Comparison of ENCODE assay signal across 7 cellular contexts in the genomic region with DNA sequence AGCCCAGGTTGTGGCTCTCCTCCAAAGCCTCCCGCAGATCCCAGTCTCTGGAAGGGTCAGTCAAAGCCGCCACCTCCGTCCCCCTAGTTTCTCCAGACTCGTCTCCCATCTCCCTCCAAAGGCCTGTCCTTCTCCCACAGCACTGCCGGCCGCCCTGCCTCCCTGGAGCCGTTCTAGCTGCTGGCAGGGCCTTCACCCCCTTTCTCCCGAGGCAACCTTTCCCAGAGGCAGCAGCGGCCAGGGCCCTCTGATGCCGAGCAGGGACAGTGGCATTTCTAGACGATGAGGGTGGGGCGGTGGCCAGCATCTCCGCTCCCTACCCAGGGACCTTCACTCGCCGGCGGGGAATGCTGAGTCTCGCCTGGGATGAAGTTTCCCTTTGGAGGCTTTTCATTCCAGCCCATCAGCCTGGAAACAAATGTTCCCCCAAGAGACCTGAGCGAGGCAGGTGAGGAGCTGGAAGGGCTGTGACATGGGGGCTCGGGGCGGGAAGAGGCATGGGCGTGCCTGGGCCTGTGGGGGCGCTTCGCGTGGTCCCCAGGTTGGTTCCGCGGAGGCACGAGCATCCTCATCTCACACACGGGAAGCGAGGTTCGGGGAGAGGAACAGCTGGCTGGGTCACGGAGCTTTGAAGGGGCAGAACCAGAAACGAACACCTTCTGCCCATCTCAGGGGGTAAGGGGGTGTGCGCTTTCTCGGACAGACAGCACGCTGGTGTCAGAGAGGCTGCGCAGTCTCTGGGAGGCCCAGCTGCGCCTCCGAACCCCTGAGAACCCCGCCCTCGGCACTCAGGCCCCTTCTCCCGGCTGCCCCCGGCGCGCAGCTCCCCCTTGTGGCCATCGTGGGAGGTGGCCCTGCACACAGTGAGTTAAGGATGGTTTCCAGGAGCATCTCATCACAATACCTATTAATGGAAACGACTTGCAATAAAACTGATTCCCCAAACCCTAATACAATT. TPM values are rescaled to one million over a fixed set of nuclear protein-coding genes. Genes with fewer than 3 reads are reported as not detected.
DNase-seq lines count a peak whose midpoint lies in the region; TF ChIP-seq lines count a peak whose summit lies in the region.

No MANE protein-coding gene starts in this region.

- H2AK5ac ChIP-seq in H9 (ENCODE audit: insufficient read length, low read length) = no peak overlapping the region

- no peak overlapping the region for H2AFZ ChIP-seq in H9 (ENCODE audit: low read length)

- H3K79me2 ChIP-seq in H9 (ENCODE audit: insufficient read depth, low read length) = no peaks in the 10 kb centered on the region

- H3K4me3 Mint-ChIP-seq in H9 = no peak overlapping the region
- peak overlapping the region; percentile 51 for H3K4me3 Mint-ChIP-seq in endothelial cell (ENCODE audit: unreplicated experiment)

- H3T11ph ChIP-seq in H9 (ENCODE audit: low read length) = no peak overlapping the region

- H3K36me3 Mint-ChIP-seq in H9 (ENCODE audit: insufficient read depth in 1 of 3, low read depth in 3 of 3) (no peaks in the 10 kb centered on the region; a peak in 1 of 7 replicates), endothelial cell (ENCODE audit: low read depth, unreplicated experiment) (peaks cover 51% of the 10 kb centered on the region)

- H2BK12ac ChIP-seq in H9 (ENCODE audit: insufficient read length, low read depth, low read length) = no peak overlapping the region

- peak; percentile 79 for DNase-seq in H9
- peak; percentile 28 for DNase-seq in T-helper 9 cell
- DNase-seq in endothelial cell (ENCODE audit: low spot score) = peak; percentile 65
- peak; percentile 50 to 60 for DNase-seq in stimulated activated CD4-positive, alpha-beta T cell treated with anti-CD3 and anti-CD28 coated beads, Interleukin-2, amount 100 ng/mL, for 48 hours
- DNase-seq in Ammon's horn (ENCODE audit: low spot score) = no peak
- no peak for DNase-seq in HCEC 1CT
- no peak for DNase-seq in substantia nigra (lab: John Stamatoyannopoulos, UW)

- H2BK15ac ChIP-seq in H9 (ENCODE audit: low read depth, low read length) = no peak overlapping the region

- H3K27me3 ChIP-seq in H9 (ENCODE audit: insufficient read depth, low read length) = no peaks in the 10 kb centered on the region

- no peaks in the 10 kb centered on the region for H3K23me2 ChIP-seq in H9 (ENCODE audit: insufficient read length, low read depth, low read length, poor library complexity, severe bottlenecking)

- H3K4ac ChIP-seq in H9 (ENCODE audit: low read depth, low read length) = no peak overlapping the region

- H3K56ac ChIP-seq in H9 (ENCODE audit: insufficient read length, low read depth, low read length) = no peak overlapping the region

- H3K18ac ChIP-seq in H9 (ENCODE audit: insufficient read length, low read depth, low read length) = no peak overlapping the region

- no peaks in the 10 kb centered on the region for H3K4me1 ChIP-seq in H9 (ENCODE audit: insufficient read depth, low read length)

- H3K27ac Mint-ChIP-seq in H9 (no peak overlapping the region), endothelial cell (ENCODE audit: unreplicated experiment) (peak overlapping the region; percentile 78)

- no peaks in the 10 kb centered on the region for H3K9me3 ChIP-seq in H9 (ENCODE audit: control insufficient read depth, low read depth, low read length)

- H3K9me3 Mint-ChIP-seq in H9 (no peaks in the 10 kb centered on the region), endothelial cell (ENCODE audit: unreplicated experiment) (no peaks in the 10 kb centered on the region)

- no peak overlapping the region for H3K27ac ChIP-seq in H9 (ENCODE audit: insufficient read length, low read depth, low read length)
- H3K27ac ChIP-seq in substantia nigra (ENCODE audit: low read depth, low read length, poor library complexity, severe bottlenecking) = no peak overlapping the region

- H4K5ac ChIP-seq in H9 (ENCODE audit: insufficient read length, low read depth, low read length) = no peak overlapping the region

- H3K79me1 ChIP-seq in H9 (ENCODE audit: insufficient read depth, low read depth, low read length, poor library complexity, severe bottlenecking) = no peaks in the 10 kb centered on the region

- no peak overlapping the region for H2BK120ac ChIP-seq in H9 (ENCODE audit: low read depth, low read length, poor library complexity, severe bottlenecking)

- TF ChIP-seq CTCF in H9 (conservative IDR thresholded peaks at IDR 0.05) = peak; percentile 97
- peak; percentile 83 for TF ChIP-seq CTCF in endothelial cell (IDR thresholded peaks at IDR 0.05; ENCODE audit: unreplicated experiment)

- H4K8ac ChIP-seq in H9 (replicated peaks; ENCODE audit: insufficient read length, low read depth, low read length) = no peak overlapping the region

- no peak overlapping the region for H4K91ac ChIP-seq in H9 (ENCODE audit: insufficient read length, low read depth, low read length)

- no peak overlapping the region for H3K14ac ChIP-seq in H9 (ENCODE audit: insufficient read depth, low read length)

- H3K9ac ChIP-seq in H9 (ENCODE audit: extremely low read depth, insufficient read length, low read length) = no peak overlapping the region

- H3K27me3 Mint-ChIP-seq in H9 (ENCODE audit: low read depth) (peaks cover 4% of the 10 kb centered on the region; the same call in 1 of the 2 replicates), endothelial cell (ENCODE audit: unreplicated experiment) (peaks cover 36% of the 10 kb centered on the region)

- no peak overlapping the region for H3K4me2 ChIP-seq in H9 (ENCODE audit: insufficient read depth, insufficient read length, low read length)

- no CpG with 5 or more reads among the region's 46 CpGs for WGBS in H9 (ENCODE audit: extremely low coverage, insufficient read length, low lambda C conversion rate)

- no peak overlapping the region for H2BK5ac ChIP-seq in H9 (ENCODE audit: insufficient read length, low read length)

- H2BK20ac ChIP-seq in H9 (ENCODE audit: low read depth, low read length, poor library complexity, severe bottlenecking) = no peak overlapping the region

- H3K23ac ChIP-seq in H9 (ENCODE audit: insufficient read length, low read depth, low read length) = no peak overlapping the region

- H3K4me1 Mint-ChIP-seq in H9 (peaks cover 10 to 16% of the 10 kb centered on the region in 2 experiments; a peak in 2 of 4 replicates), endothelial cell (ENCODE audit: unreplicated experiment) (peaks cover 34% of the 10 kb centered on the region)

- H4K20me1 ChIP-seq in H9 (ENCODE audit: control insufficient read depth, insufficient read depth, insufficient read length) = no peaks in the 10 kb centered on the region

RNA-seq across cellular contexts. Expression of a gene that starts 18.1 kb away (rescaled TPM):
- total RNA-seq in H9 (2021) (0.72 and 0.83 TPM in 2 replicates), endothelial cell (ENCODE audit: unreplicated experiment) (2.8 TPM)

RNA-seq across cellular contexts. Expression of a gene that starts 51.8 kb away (rescaled TPM):
- total RNA-seq in H9 (2021) = 3,765 and 3,814 TPM in 2 replicates
- total RNA-seq in endothelial cell (ENCODE audit: unreplicated experiment) = 3,784 TPM

Comparison
In these comparisons a context has a peak if more than half of its experiments do, and no peak if none do; other contexts are left out.
1. DNase-seq: peak in H9 (single experiment), T-helper 9 cell (single experiment), endothelial cell (single experiment) and stimulated activated CD4-positive, alpha-beta T cell treated with anti-CD3 and anti-CD28 coated beads, Interleukin-2, amount 100 ng/mL, for 48 hours (2 of 2); none in Ammon's horn (single experiment), HCEC 1CT (single experiment) and substantia nigra (0 of 49).